In genomic region chr7:100482728-100483100, GRCh38 we compare ENCODE assay signal across 1 cellular context.
TF ChIP-seq lines count a peak whose summit lies in the region.

No MANE protein-coding gene starts in this region.

TF ChIP-seq in IMR-90, 13 proteins besides CTCF, POLR2A, EP300 and RAD21:
- TF ChIP-seq BHLHE40 (IDR thresholded peaks at IDR 0.05; ENCODE audit: low read depth, low read length) = no peak
- no peak for TF ChIP-seq NFE2L2 (IDR thresholded peaks at IDR 0.05; ENCODE audit: low read depth, low read length)
- no peak for TF ChIP-seq RFX5 (IDR thresholded peaks at IDR 0.05; ENCODE audit: low read depth, low read length)
- TF ChIP-seq USF2 (IDR thresholded peaks at IDR 0.05; ENCODE audit: low read depth, low read length) = no peak
- no peak for TF ChIP-seq CHD1 (IDR thresholded peaks at IDR 0.05; ENCODE audit: low read depth, low read length)
- no peak for TF ChIP-seq MAZ (IDR thresholded peaks at IDR 0.05; ENCODE audit: borderline replicate concordance, low read depth, low read length)
- no peak for TF ChIP-seq MXI1 (IDR thresholded peaks at IDR 0.05; ENCODE audit: borderline replicate concordance, low read depth, low read length)
- no peak for TF ChIP-seq RCOR1 (IDR thresholded peaks at IDR 0.05; ENCODE audit: insufficient replicate concordance, low read length)
- TF ChIP-seq MAFK (IDR thresholded peaks at IDR 0.05; ENCODE audit: low read depth, low read length) = no peak
TF ChIP-seq in IMR-90: peak in this region for 0.
